In genomic region chr17:47176438-47176837, GRCh38 we compare ENCODE assay signal across 1 cellular context.
TF ChIP-seq lines count a peak whose summit lies in the region.

No MANE protein-coding gene starts in this region.

TF ChIP-seq in K562, 482 proteins besides CTCF, POLR2A, EP300 and RAD21 (continues in another document):
- TF ChIP-seq NCOA1 (IDR thresholded peaks at IDR 0.05; ENCODE audit: low read depth) (no peak), ZC3H8 (IDR thresholded peaks at IDR 0.05) (peak; percentile 92; the same call in 1 of the 2 replicates), TEAD4 (IDR thresholded peaks at IDR 0.05; ENCODE audit: low read length) (peak; percentile 48), TEAD4 (CRISPR knock-in tag; IDR thresholded peaks at IDR 0.05; ENCODE audit: borderline replicate concordance) (no peak), TAL1 (IDR thresholded peaks at IDR 0.05) (no peak), RREB1 (CRISPR knock-in tag; IDR thresholded peaks at IDR 0.05) (no peak), NFRKB (IDR thresholded peaks at IDR 0.05; ENCODE audit: low read depth) (no peak), IFI16 (CRISPR knock-in tag; IDR thresholded peaks at IDR 0.05) (no peak), RCOR1 (IDR thresholded peaks at IDR 0.05; ENCODE audit: borderline replicate concordance in 1 of 2, low read depth in 2 of 2, low read length in 2 of 2) (no peak), CHD7 (IDR thresholded peaks at IDR 0.05; ENCODE audit: low read depth, low read length) (no peak), SIN3A (IDR thresholded peaks at IDR 0.05; ENCODE audit: borderline replicate concordance in 2 of 2, control insufficient read depth in 1 of 2, low read depth in 2 of 2, low read length in 2 of 2) (0 out of 4 replicates have a peak, but pooled peaks of 1 of the 2 experiments have one; percentile 30), GTF2A2 (tag; IDR thresholded peaks at IDR 0.05) (0 out of 2 replicates have a peak, but pooled peaks have one; percentile 42), CHCHD3 (CRISPR knock-in tag; IDR thresholded peaks at IDR 0.05) (peak; percentile 77; the same call in 1 of the 2 replicates), POLR2G (IDR thresholded peaks at IDR 0.05; ENCODE audit: low read depth, low read length) (peak; percentile 44), TBP (optimal IDR thresholded peaks at IDR 0.05; ENCODE audit: low read depth, low read length) (peak; percentile 96), POLR2H (tag; IDR thresholded peaks at IDR 0.05; ENCODE audit: low read depth) (peak; percentile 50; the same call in 1 of the 2 replicates), ILF3 (IDR thresholded peaks at IDR 0.05; ENCODE audit: borderline replicate concordance) (0 out of 2 replicates have a peak, but pooled peaks have one; percentile 27), POLR2AphosphoS5 (IDR thresholded peaks at IDR 0.05; ENCODE audit: control insufficient read depth, insufficient read depth, low read depth, low read length) (peak; percentile 81), KAT2B (IDR thresholded peaks at IDR 0.05; ENCODE audit: low read depth, low read length) (no peak), RBFOX2 (IDR thresholded peaks at IDR 0.05; ENCODE audit: low read depth, low read length) (peak; percentile 59; the same call in 1 of the 2 replicates)
- TF ChIP-seq, protein P1, sequence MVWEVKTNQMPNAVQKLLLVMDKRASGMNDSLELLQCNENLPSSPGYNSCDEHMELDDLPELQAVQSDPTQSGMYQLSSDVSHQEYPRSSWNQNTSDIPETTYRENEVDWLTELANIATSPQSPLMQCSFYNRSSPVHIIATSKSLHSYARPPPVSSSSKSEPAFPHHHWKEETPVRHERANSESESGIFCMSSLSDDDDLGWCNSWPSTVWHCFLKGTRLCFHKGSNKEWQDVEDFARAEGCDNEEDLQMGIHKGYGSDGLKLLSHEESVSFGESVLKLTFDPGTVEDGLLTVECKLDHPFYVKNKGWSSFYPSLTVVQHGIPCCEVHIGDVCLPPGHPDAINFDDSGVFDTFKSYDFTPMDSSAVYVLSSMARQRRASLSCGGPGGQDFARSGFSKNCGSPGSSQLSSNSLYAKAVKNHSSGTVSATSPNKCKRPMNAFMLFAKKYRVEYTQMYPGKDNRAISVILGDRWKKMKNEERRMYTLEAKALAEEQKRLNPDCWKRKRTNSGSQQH (CRISPR knock-in tag; IDR thresholded peaks at IDR 0.05), result peak; percentile 81; the same call in 1 of the 2 replicates
- TF ChIP-seq, protein P2, sequence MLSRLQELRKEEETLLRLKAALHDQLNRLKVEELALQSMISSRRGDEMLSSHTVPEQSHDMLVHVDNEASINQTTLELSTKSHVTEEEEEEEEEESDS (CRISPR knock-in tag; IDR thresholded peaks at IDR 0.05), result peak; percentile 71
- TF ChIP-seq, protein P3, sequence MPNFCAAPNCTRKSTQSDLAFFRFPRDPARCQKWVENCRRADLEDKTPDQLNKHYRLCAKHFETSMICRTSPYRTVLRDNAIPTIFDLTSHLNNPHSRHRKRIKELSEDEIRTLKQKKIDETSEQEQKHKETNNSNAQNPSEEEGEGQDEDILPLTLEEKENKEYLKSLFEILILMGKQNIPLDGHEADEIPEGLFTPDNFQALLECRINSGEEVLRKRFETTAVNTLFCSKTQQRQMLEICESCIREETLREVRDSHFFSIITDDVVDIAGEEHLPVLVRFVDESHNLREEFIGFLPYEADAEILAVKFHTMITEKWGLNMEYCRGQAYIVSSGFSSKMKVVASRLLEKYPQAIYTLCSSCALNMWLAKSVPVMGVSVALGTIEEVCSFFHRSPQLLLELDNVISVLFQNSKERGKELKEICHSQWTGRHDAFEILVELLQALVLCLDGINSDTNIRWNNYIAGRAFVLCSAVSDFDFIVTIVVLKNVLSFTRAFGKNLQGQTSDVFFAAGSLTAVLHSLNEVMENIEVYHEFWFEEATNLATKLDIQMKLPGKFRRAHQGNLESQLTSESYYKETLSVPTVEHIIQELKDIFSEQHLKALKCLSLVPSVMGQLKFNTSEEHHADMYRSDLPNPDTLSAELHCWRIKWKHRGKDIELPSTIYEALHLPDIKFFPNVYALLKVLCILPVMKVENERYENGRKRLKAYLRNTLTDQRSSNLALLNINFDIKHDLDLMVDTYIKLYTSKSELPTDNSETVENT (CRISPR knock-in tag; IDR thresholded peaks at IDR 0.05), result no peak
- TF ChIP-seq, protein P4, sequence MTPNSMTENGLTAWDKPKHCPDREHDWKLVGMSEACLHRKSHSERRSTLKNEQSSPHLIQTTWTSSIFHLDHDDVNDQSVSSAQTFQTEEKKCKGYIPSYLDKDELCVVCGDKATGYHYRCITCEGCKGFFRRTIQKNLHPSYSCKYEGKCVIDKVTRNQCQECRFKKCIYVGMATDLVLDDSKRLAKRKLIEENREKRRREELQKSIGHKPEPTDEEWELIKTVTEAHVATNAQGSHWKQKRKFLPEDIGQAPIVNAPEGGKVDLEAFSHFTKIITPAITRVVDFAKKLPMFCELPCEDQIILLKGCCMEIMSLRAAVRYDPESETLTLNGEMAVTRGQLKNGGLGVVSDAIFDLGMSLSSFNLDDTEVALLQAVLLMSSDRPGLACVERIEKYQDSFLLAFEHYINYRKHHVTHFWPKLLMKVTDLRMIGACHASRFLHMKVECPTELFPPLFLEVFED (CRISPR knock-in tag; conservative IDR thresholded peaks at IDR 0.05), result 0 out of 2 replicates have a peak, but pooled peaks have one; percentile 56
- TF ChIP-seq, protein P5, sequence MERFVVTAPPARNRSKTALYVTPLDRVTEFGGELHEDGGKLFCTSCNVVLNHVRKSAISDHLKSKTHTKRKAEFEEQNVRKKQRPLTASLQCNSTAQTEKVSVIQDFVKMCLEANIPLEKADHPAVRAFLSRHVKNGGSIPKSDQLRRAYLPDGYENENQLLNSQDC (CRISPR knock-in tag; IDR thresholded peaks at IDR 0.05), result peak; percentile 88; the same call in 1 of the 2 replicates
- TF ChIP-seq, protein P6, sequence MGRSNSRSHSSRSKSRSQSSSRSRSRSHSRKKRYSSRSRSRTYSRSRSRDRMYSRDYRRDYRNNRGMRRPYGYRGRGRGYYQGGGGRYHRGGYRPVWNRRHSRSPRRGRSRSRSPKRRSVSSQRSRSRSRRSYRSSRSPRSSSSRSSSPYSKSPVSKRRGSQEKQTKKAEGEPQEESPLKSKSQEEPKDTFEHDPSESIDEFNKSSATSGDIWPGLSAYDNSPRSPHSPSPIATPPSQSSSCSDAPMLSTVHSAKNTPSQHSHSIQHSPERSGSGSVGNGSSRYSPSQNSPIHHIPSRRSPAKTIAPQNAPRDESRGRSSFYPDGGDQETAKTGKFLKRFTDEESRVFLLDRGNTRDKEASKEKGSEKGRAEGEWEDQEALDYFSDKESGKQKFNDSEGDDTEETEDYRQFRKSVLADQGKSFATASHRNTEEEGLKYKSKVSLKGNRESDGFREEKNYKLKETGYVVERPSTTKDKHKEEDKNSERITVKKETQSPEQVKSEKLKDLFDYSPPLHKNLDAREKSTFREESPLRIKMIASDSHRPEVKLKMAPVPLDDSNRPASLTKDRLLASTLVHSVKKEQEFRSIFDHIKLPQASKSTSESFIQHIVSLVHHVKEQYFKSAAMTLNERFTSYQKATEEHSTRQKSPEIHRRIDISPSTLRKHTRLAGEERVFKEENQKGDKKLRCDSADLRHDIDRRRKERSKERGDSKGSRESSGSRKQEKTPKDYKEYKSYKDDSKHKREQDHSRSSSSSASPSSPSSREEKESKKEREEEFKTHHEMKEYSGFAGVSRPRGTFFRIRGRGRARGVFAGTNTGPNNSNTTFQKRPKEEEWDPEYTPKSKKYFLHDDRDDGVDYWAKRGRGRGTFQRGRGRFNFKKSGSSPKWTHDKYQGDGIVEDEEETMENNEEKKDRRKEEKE (IDR thresholded peaks at IDR 0.05; ENCODE audit: borderline replicate concordance in 1 of 2, control insufficient read depth in 1 of 2, low read depth in 2 of 2, low read length in 1 of 2), result peak in 1 of 2 experiments; percentile 89; a peak in 2 of 4 replicates
